ENCODE assay signal across 20 cellular contexts in genomic region chr6:52548353-52548713, GRCh38. TPM values are rescaled to one million over a fixed set of nuclear protein-coding genes. Genes with fewer than 3 reads are reported as not detected.
DNase-seq lines count a peak whose midpoint lies in the region; ATAC-seq and TF ChIP-seq lines count a peak whose summit lies in the region.
"Had no signal": no experiment of that assay in that cellular context is flagged by ENCODE, and none has a peak within 500 bp of the region (broad histone marks: within the 10 kb centered on the region; RNA-seq: fewer than 3 reads in every experiment).

No MANE protein-coding gene starts in this region.

- no peak for TF ChIP-seq RAD21 in SK-N-SH (IDR thresholded peaks at IDR 0.05; ENCODE audit: low read length)

- no peak overlapping the region for H3K9ac ChIP-seq in SK-N-SH
- H3K9ac ChIP-seq: BLaER1 treated with 17β-estradiol and CSF1 and Interleukin-3, amounts not matched to agents 10 nM and 100 nM had no signal

- no peak for TF ChIP-seq POLR2A in breast epithelium (IDR thresholded peaks at IDR 0.05)

- H3K36me3 ChIP-seq in SK-N-SH (replicated peaks in 1 of 2; ENCODE audit: control insufficient read depth in 1 of 2, insufficient read depth in 2 of 2, low read length in 1 of 2) = peaks cover 0 to 9% of the 10 kb centered on the region in 2 experiments
- H3K36me3 ChIP-seq in hepatocyte (replicated peaks; ENCODE audit: insufficient read depth, low read depth) = no peaks in the 10 kb centered on the region
- H3K36me3 ChIP-seq in breast epithelium = no peaks in the 10 kb centered on the region

- peaks cover 98% of the 10 kb centered on the region for H3K79me2 ChIP-seq in SK-N-SH (ENCODE audit: insufficient read depth)
- peaks cover 94% of the 10 kb centered on the region for H3K79me2 ChIP-seq in hepatocyte

- H4K20me1 ChIP-seq in SK-N-SH (ENCODE audit: insufficient read depth) (no peaks in the 10 kb centered on the region), hepatocyte (ENCODE audit: insufficient read depth, poor library complexity, severe bottlenecking) (peaks cover 18% of the 10 kb centered on the region)

- H3K9me3 ChIP-seq in SK-N-SH (no peaks in the 10 kb centered on the region), hepatocyte (ENCODE audit: low read depth) (no peaks in the 10 kb centered on the region), breast epithelium (no peaks in the 10 kb centered on the region)
- H3K9me3 ChIP-seq: BLaER1 treated with 17β-estradiol and CSF1 and Interleukin-3, amounts not matched to agents 10 nM and 100 nM had no signal

- no peak overlapping the region for H3K4me2 ChIP-seq in SK-N-SH
- no peak overlapping the region for H3K4me2 ChIP-seq in hepatocyte
- H3K4me2 ChIP-seq: smooth muscle cell had no signal

- no peak for TF ChIP-seq EP300 in SK-N-SH (IDR thresholded peaks at IDR 0.05; ENCODE audit: borderline replicate concordance in 1 of 2, low read depth in 1 of 2, low read length in 1 of 2)

- H3F3A ChIP-seq in SK-N-SH (replicated peaks; ENCODE audit: insufficient read depth) = peaks cover 61% of the 10 kb centered on the region

- CTCF ChIA-PET in SK-N-SH (lab: Yijun Ruan, JAX) = interaction anchor here (0.6 to 3.9 kb wide), 8 partner anchors 21 to 141 kb away, joined by 3 to 16 read pairs (median 5); partner anchors contain the start of gene TRAM2

- DNase-seq in SK-N-SH (no peak), SKM-1 (lab: John Stamatoyannopoulos, UW; ENCODE audit: unreplicated experiment) (peak; percentile 37), hepatocyte (ENCODE audit: low spot score) (no peak), breast epithelium (ENCODE audit: low spot score in 2 of 2) (no peak), head of caudate nucleus (no peak), GM19238 (ENCODE audit: insufficient read length, low spot score) (no peak), D341Med (ENCODE audit: low spot score) (no peak)
- DNase-seq: activated CD8-positive, alpha-beta memory T cell treated with anti-CD3 and anti-CD28 coated beads for 24 hours; activated T-cell treated with anti-CD3 and anti-CD28 coated beads, Interleukin-2, amount 50 U/mL, for 72 hours; erythroblast; GF-D8; H7; NCI-H1092; NCI-H2029 treated with DMSO at 0.1 percent for 48 hours; NCI-H446; SHP77 treated with DMSO at 0.1 percent for 48 hours had no signal

- intact Hi-C loops in breast epithelium (cut with DNase I; ENCODE audit: low total_unique reads) = no loop called here
- intact Hi-C loops in head of caudate nucleus (cut with DNase I) = no loop called here

- no peaks in the 10 kb centered on the region for H3K9me2 ChIP-seq in SK-N-SH
- H3K9me2 ChIP-seq in hepatocyte (replicated peaks; ENCODE audit: insufficient read depth) = no peaks in the 10 kb centered on the region

- H2AFZ ChIP-seq in SK-N-SH (ENCODE audit: low read depth) = no peak overlapping the region
- H2AFZ ChIP-seq in hepatocyte = no peak overlapping the region

- no peak for TF ChIP-seq CTCF in SK-N-SH (IDR thresholded peaks at IDR 0.05)
- TF ChIP-seq CTCF in hepatocyte (IDR thresholded peaks at IDR 0.05; ENCODE audit: poor library complexity) = no peak
- TF ChIP-seq CTCF in breast epithelium (IDR thresholded peaks at IDR 0.05) = no peak

- POLR2A ChIA-PET in SK-N-SH (lab: Yijun Ruan, JAX) = no interaction called here

- H3K4me3 ChIP-seq in SK-N-SH (ENCODE audit: low read depth in 2 of 2, low read length in 1 of 2) = no peak overlapping the region
- no peak overlapping the region for H3K4me3 ChIP-seq in hepatocyte
- no peak overlapping the region for H3K4me3 ChIP-seq in breast epithelium
- H3K4me3 ChIP-seq: BLaER1 treated with 17β-estradiol and CSF1 and Interleukin-3, amounts not matched to agents 10 nM and 100 nM; smooth muscle cell had no signal

- H3K27me3 ChIP-seq in SK-N-SH (ENCODE audit: insufficient read depth) (no peaks in the 10 kb centered on the region), hepatocyte (no peaks in the 10 kb centered on the region), breast epithelium (no peaks in the 10 kb centered on the region)
- H3K27me3 ChIP-seq: BLaER1 treated with 17β-estradiol and CSF1 and Interleukin-3, amounts not matched to agents 10 nM and 100 nM had no signal

- H3K27ac ChIP-seq in SK-N-SH (ENCODE audit: low read depth in 2 of 2, low read length in 1 of 2) (peak overlapping the region; percentile 33 to 74), hepatocyte (peak overlapping the region; percentile 36), breast epithelium (peak overlapping the region in 1 of 2 donors; percentile 60)
- H3K27ac ChIP-seq: BLaER1 treated with 17β-estradiol and CSF1 and Interleukin-3, amounts not matched to agents 10 nM and 100 nM had no signal

- WGBS in SK-N-SH (ENCODE audit: low lambda C conversion rate) = 87% methylated on average over 7 of the region's 7 CpGs
- 87% methylated on average over 7 of the region's 7 CpGs for WGBS in hepatocyte (ENCODE audit: low lambda C conversion rate, missing lambda C conversion rate)

- peaks cover 84 to 90% of the 10 kb centered on the region in 2 experiments for H3K4me1 ChIP-seq in SK-N-SH (ENCODE audit: control insufficient read depth in 1 of 2, insufficient read depth in 2 of 2, low read depth in 1 of 2, low read length in 1 of 2)
- peaks cover 72% of the 10 kb centered on the region for H3K4me1 ChIP-seq in hepatocyte (ENCODE audit: insufficient read depth)
- peaks cover 13 to 31% of the 10 kb centered on the region in 2 donors for H3K4me1 ChIP-seq in breast epithelium

- ATAC-seq in SK-N-SH treated with all-trans-retinoic acid at 6 μM for 48 hours = no peak
- ATAC-seq: activated naive CD4-positive, alpha-beta T cell treated with anti-CD3 and anti-CD28 coated beads, Interleukin-2, amount 50 U/mL, for 72 hours; activated T-cell treated with anti-CD3 and anti-CD28 coated beads, Interleukin-2, amount 50 U/mL, for 72 hours had no signal

TF ChIP-seq in SK-N-SH, 30 proteins besides CTCF, POLR2A, EP300 and RAD21:
- TF ChIP-seq IRF3 (IDR thresholded peaks at IDR 0.05; ENCODE audit: low read depth, low read length) (no peak), TCF12 (IDR thresholded peaks at IDR 0.05) (no peak), FOXJ3 (CRISPR knock-in tag; IDR thresholded peaks at IDR 0.05) (no peak), TEAD4 (IDR thresholded peaks at IDR 0.05; ENCODE audit: borderline replicate concordance, insufficient read depth) (no peak), RFX5 (IDR thresholded peaks at IDR 0.05; ENCODE audit: low read length) (no peak)

TF ChIP-seq in SK-N-SH treated with all-trans-retinoic acid at 6 μM for 48 hours, 23 proteins besides CTCF, POLR2A, EP300 and RAD21:
- TF ChIP-seq, protein P1, sequence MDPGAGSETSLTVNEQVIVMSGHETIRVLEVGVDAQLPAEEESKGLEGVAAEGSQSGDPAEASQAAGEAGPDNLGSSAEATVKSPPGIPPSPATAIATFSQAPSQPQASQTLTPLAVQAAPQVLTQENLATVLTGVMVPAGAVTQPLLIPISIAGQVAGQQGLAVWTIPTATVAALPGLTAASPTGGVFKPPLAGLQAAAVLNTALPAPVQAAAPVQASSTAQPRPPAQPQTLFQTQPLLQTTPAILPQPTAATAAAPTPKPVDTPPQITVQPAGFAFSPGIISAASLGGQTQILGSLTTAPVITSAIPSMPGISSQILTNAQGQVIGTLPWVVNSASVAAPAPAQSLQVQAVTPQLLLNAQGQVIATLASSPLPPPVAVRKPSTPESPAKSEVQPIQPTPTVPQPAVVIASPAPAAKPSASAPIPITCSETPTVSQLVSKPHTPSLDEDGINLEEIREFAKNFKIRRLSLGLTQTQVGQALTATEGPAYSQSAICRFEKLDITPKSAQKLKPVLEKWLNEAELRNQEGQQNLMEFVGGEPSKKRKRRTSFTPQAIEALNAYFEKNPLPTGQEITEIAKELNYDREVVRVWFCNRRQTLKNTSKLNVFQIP (CRISPR knock-in tag; IDR thresholded peaks at IDR 0.05; ENCODE audit: borderline replicate concordance, low read depth) = no peak
- TF ChIP-seq, protein P2, sequence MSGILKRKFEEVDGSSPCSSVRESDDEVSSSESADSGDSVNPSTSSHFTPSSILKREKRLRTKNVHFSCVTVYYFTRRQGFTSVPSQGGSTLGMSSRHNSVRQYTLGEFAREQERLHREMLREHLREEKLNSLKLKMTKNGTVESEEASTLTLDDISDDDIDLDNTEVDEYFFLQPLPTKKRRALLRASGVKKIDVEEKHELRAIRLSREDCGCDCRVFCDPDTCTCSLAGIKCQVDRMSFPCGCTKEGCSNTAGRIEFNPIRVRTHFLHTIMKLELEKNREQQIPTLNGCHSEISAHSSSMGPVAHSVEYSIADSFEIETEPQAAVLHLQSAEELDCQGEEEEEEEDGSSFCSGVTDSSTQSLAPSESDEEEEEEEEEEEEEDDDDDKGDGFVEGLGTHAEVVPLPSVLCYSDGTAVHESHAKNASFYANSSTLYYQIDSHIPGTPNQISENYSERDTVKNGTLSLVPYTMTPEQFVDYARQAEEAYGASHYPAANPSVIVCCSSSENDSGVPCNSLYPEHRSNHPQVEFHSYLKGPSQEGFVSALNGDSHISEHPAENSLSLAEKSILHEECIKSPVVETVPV (CRISPR knock-in tag; IDR thresholded peaks at IDR 0.05) = no peak
- TF ChIP-seq BACH2 (CRISPR knock-in tag; IDR thresholded peaks at IDR 0.05; ENCODE audit: borderline replicate concordance) (no peak), TOX (CRISPR knock-in tag; IDR thresholded peaks at IDR 0.05; ENCODE audit: borderline replicate concordance) (no peak), GLIS3 (CRISPR knock-in tag; IDR thresholded peaks at IDR 0.05) (no peak), ZFP3 (CRISPR knock-in tag; IDR thresholded peaks at IDR 0.05) (no peak), ZNF8 (CRISPR knock-in tag; IDR thresholded peaks at IDR 0.05) (no peak), PPARA (CRISPR knock-in tag; IDR thresholded peaks at IDR 0.05; ENCODE audit: borderline replicate concordance) (no peak), SNAI2 (CRISPR knock-in tag; IDR thresholded peaks at IDR 0.05) (no peak), OSR1 (CRISPR knock-in tag; IDR thresholded peaks at IDR 0.05) (no peak)

RNA-seq across cellular contexts. Expression of gene TRAM2, which starts 28.5 kb away (rescaled TPM):
- polyA plus RNA-seq in SK-N-SH (2012; rRNA removed) = 26.4 and 36.0 TPM in 2 replicates
- 23.9 and 25.6 TPM in 2 replicates for polyA plus RNA-seq in SK-N-SH (2012; cell fraction: cytosol; rRNA removed)
- polyA plus RNA-seq in SK-N-SH (2012; cell fraction: nucleus; rRNA removed) = 39.6 and 52.6 TPM in 2 replicates
- total RNA-seq in hepatocyte = 47.6 and 48.2 TPM in 2 replicates
- polyA plus RNA-seq in hepatocyte = 20.8 and 29.6 TPM in 2 replicates
- total RNA-seq in breast epithelium = 10 to 100 TPM; 11.9 to 33.0 (median 24.3) TPM
